22 cellular contexts compared by ENCODE assay signal in the genomic region with DNA sequence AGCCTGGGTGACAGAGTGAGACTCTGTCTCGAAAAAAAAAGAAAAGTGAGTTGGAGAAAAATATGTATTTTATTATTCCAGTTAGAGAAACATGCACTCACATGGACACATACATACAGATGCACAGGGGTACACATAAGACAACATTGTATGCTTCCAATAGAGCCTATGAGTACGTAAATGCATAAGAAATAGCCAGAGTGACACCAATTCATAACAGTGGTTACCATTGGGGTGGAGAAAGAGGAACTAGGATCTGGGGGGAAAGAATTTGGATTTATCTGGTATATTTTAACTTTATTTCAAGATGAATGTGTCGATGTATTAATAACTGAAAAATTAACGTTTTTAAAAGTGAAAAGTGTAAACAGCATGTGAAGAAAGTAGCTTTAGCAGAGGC. TPM values are rescaled to one million over a fixed set of nuclear protein-coding genes. Genes with fewer than 3 reads are reported as not detected.
"Had no signal": no experiment of that assay in that cellular context is flagged by ENCODE, and none has a peak within 500 bp of the region (broad histone marks: within the 10 kb centered on the region; RNA-seq: fewer than 3 reads in every experiment).

No MANE protein-coding gene starts in this region.

- DNase-seq: KBM-7, MG63, NCI-H1092 treated with DMSO at 0.1 percent for 48 hours, NCI-H1436, NCI-H187, NCI-H2029, NCI-H2081 treated with DMSO at 0.1 percent for 48 hours, NCI-H2171, NCI-H226, NCI-H446 treated with DMSO at 0.1 percent for 48 hours, NCI-H524, NCI-H526 treated with DMSO at 0.1 percent for 48 hours, NCI-H748 treated with DMSO at 0.1 percent for 48 hours, PC-3, SHP77, SK-N-SH, T-helper 1 cell had no signal

- ATAC-seq: Panc1, PC-3 had no signal

- H3K27ac ChIP-seq: RWPE1 had no signal

- H3K36me3 ChIP-seq: MG63 had no signal

- H3K4me3 ChIP-seq: MG63 had no signal

- H3K9me3 ChIP-seq: MG63, SK-N-SH had no signal

RNA-seq across cellular contexts. Expression of a gene that starts 16.1 kb away (rescaled TPM):
- total RNA-seq: HT-29, OCI-LY7, PC-3, SK-MEL-5 had no signal
- polyA plus RNA-seq: SK-N-SH had no signal

RNA-seq across cellular contexts. Expression of a gene that starts 31.4 kb away (rescaled TPM):
- total RNA-seq: HT-29, OCI-LY7, PC-3, SK-MEL-5 had no signal
- polyA plus RNA-seq: SK-N-SH had no signal

RNA-seq across cellular contexts. Expression of a gene that starts 37.7 kb away (rescaled TPM):
- total RNA-seq: OCI-LY7, SK-MEL-5 had no signal
- polyA plus RNA-seq: SK-N-SH had no signal

RNA-seq across cellular contexts. Expression of a gene that starts 43.5 kb away (rescaled TPM):
- total RNA-seq: HT-29, OCI-LY7, SK-MEL-5 had no signal
- polyA plus RNA-seq: SK-N-SH had no signal

RNA-seq across cellular contexts. Expression of a gene that starts 46.5 kb away (rescaled TPM):
- total RNA-seq: HT-29, OCI-LY7, PC-3, SK-MEL-5 had no signal
- polyA plus RNA-seq: SK-N-SH had no signal
